In the genomic region with DNA sequence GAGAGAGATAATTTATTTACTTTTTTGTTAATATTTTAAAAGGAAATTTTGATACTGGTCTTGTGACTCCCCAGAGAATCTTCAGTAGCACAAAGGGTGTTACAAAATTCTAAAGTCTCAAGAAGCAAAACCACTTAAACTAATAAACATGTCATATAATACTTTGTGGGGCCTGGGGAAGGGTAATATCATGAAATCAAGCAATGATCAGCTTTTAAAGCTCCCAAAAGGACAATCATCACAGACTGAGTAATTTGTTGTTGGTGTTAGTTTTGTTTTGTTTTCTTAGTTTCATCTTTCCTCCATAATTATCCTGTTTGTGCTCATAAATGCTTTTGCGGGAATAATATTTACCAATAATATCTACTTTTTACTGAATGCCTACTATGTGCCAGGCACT, we compare ENCODE assay signal across 1 cellular context.
A peak's percentile ranks its signal among the peaks of the same experiment; 100 is the strongest.
TF ChIP-seq lines count a peak whose summit lies in the region.

No MANE protein-coding gene starts in this region.

TF ChIP-seq in HEK293, 187 proteins besides CTCF, POLR2A, EP300 and RAD21 (continued from another document):
- no peak for TF ChIP-seq PBX3 (CRISPR knock-in tag; IDR thresholded peaks at IDR 0.05)
- TF ChIP-seq ZNF843 (tag by site-specific recombination; IDR thresholded peaks at IDR 0.05), result peak; percentile 39; the same call in 1 of the 2 replicates
- TF ChIP-seq ZBTB7A (tag by site-specific recombination; IDR thresholded peaks at IDR 0.05; ENCODE audit: low read depth), result no peak
- TF ChIP-seq KLF8 (tag by site-specific recombination; IDR thresholded peaks at IDR 0.05), result no peak
- 0 out of 2 replicates have a peak, but pooled peaks have one; percentile 24 for TF ChIP-seq HIC1 (tag by site-specific recombination; IDR thresholded peaks at IDR 0.05)
- TF ChIP-seq IKZF3 (tag by site-specific recombination; IDR thresholded peaks at IDR 0.05), result 0 out of 2 replicates have a peak, but pooled peaks have one; percentile 8
- TF ChIP-seq, protein P1, sequence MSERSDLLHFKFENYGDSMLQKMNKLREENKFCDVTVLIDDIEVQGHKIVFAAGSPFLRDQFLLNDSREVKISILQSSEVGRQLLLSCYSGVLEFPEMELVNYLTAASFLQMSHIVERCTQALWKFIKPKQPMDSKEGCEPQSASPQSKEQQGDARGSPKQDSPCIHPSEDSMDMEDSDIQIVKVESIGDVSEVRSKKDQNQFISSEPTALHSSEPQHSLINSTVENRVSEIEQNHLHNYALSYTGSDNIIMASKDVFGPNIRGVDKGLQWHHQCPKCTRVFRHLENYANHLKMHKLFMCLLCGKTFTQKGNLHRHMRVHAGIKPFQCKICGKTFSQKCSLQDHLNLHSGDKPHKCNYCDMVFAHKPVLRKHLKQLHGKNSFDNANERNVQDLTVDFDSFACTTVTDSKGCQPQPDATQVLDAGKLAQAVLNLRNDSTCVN (tag by site-specific recombination; optimal IDR thresholded peaks at IDR 0.05), result no peak
- TF ChIP-seq ZNF48 (tag by site-specific recombination; IDR thresholded peaks at IDR 0.05), result no peak
- TF ChIP-seq ZNF521 (tag by site-specific recombination; IDR thresholded peaks at IDR 0.05), result no peak
- TF ChIP-seq, protein P2, sequence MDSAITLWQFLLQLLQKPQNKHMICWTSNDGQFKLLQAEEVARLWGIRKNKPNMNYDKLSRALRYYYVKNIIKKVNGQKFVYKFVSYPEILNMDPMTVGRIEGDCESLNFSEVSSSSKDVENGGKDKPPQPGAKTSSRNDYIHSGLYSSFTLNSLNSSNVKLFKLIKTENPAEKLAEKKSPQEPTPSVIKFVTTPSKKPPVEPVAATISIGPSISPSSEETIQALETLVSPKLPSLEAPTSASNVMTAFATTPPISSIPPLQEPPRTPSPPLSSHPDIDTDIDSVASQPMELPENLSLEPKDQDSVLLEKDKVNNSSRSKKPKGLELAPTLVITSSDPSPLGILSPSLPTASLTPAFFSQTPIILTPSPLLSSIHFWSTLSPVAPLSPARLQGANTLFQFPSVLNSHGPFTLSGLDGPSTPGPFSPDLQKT (IDR thresholded peaks at IDR 0.05; ENCODE audit: borderline replicate concordance, low read depth, low read length), result no peak
- no peak for TF ChIP-seq ZXDB (tag by site-specific recombination; IDR thresholded peaks at IDR 0.05)
- peak; percentile 43; the same call in 1 of the 2 replicates for TF ChIP-seq ZEB2 (tag by site-specific recombination; IDR thresholded peaks at IDR 0.05)
- TF ChIP-seq, protein P3, sequence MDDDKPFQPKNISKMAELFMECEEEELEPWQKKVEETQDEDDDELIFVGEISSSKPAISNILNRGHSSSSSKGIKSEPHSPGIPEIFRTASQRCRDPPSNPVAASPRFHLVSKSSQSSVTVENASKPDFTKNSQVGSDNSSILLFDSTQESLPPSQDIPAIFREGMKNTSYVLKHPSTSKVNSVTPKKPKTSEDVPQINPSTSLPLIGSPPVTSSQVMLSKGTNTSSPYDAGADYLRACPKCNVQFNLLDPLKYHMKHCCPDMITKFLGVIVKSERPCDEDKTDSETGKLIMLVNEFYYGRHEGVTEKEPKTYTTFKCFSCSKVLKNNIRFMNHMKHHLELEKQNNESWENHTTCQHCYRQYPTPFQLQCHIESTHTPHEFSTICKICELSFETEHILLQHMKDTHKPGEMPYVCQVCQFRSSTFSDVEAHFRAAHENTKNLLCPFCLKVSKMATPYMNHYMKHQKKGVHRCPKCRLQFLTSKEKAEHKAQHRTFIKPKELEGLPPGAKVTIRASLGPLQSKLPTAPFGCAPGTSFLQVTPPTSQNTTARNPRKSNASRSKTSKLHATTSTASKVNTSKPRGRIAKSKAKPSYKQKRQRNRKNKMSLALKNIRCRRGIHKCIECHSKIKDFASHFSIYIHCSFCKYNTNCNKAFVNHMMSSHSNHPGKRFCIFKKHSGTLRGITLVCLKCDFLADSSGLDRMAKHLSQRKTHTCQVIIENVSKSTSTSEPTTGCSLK (tag by site-specific recombination; IDR thresholded peaks at IDR 0.05), result no peak
- TF ChIP-seq GLI2 (tag by site-specific recombination; IDR thresholded peaks at IDR 0.05; ENCODE audit: borderline replicate concordance, low read depth), result no peak
- TF ChIP-seq ATF2 (tag by site-specific recombination; IDR thresholded peaks at IDR 0.05; ENCODE audit: low read depth), result peak; percentile 36; the same call in 1 of the 2 replicates
- TF ChIP-seq ZNF155 (tag by site-specific recombination; IDR thresholded peaks at IDR 0.05), result no peak
- TF ChIP-seq ZNF518A (tag by site-specific recombination; conservative IDR thresholded peaks at IDR 0.05; ENCODE audit: low read depth), result no peak
